ENCODE assay signal across 4 cellular contexts in genomic region chr11:3281146-3281545, GRCh38. TPM values are rescaled to one million over a fixed set of nuclear protein-coding genes. Genes with fewer than 3 reads are reported as not detected.
"Had no signal": no experiment of that assay in that cellular context is flagged by ENCODE, and none has a peak within 500 bp of the region (broad histone marks: within the 10 kb centered on the region; RNA-seq: fewer than 3 reads in every experiment).

No MANE protein-coding gene starts in this region.

RNA-seq across cellular contexts. Expression of gene MRGPRE, which starts 48.9 kb away (rescaled TPM):
- total RNA-seq: M059J, PC-3, SJCRH30, SK-MEL-5 had no signal
